24 cellular contexts compared by ENCODE assay signal in genomic region chr6:3758842-3759144, GRCh38. TPM values are rescaled to one million over a fixed set of nuclear protein-coding genes. Genes with fewer than 3 reads are reported as not detected.
"Had no signal": no experiment of that assay in that cellular context is flagged by ENCODE, and none has a peak within 500 bp of the region (broad histone marks: within the 10 kb centered on the region; RNA-seq: fewer than 3 reads in every experiment).

No MANE protein-coding gene starts in this region.

- H3K36me3 ChIP-seq: breast epithelium, colonic mucosa, lower lobe of right lung, ovary, prostate gland, upper lobe of right lung, WERI-Rb-1 had no signal

- DNase-seq: activated CD4-positive, alpha-beta T cell treated with anti-CD3 and anti-CD28 coated beads, Interleukin-2, amount 10 ng/mL, durations not matched to agents 7 days and 5 days; activated CD4-positive, CD25-positive, alpha-beta regulatory T cell treated with anti-CD3 and anti-CD28 coated beads, Interleukin-2, amount 50 U/mL, for 72 hours; activated CD8-positive, alpha-beta memory T cell treated with anti-CD3 and anti-CD28 coated beads, Interleukin-2, amount 10 ng/mL, durations not matched to agents 7 days and 5 days; activated CD8-positive, alpha-beta T cell treated with anti-CD3 and anti-CD28 coated beads for 36 hours; activated gamma-delta T cell; activated T-cell treated with anti-CD3 and anti-CD28 coated beads for 4 hours; colonic mucosa; endodermal cell; lower lobe of right lung; mesendoderm; naive thymus-derived CD8-positive, alpha-beta T cell; ovary; stimulated activated CD4-positive, alpha-beta T cell treated with anti-CD3 and anti-CD28 coated beads, Interleukin-2, amount 100 ng/mL, for 24 hours; stimulated activated naive B cell treated with anti-CD40 and anti-IgM and Interleukin-4, amounts not matched to agents 10 μg/mL and 1 μg/mL and 100 μg/mL, for 72 hours; T-cell; upper lobe of right lung; WERI-Rb-1 had no signal

- H3K27me3 ChIP-seq: breast epithelium, colonic mucosa, ovary, upper lobe of right lung had no signal

- ATAC-seq: activated CD8-positive, alpha-beta memory T cell treated with anti-CD3 and anti-CD28 coated beads, Interleukin-2, amount 10 ng/mL, durations not matched to agents 7 days and 5 days; activated CD8-positive, alpha-beta T cell treated with anti-CD3 and anti-CD28 coated beads for 36 hours; lower lobe of right lung; naive thymus-derived CD8-positive, alpha-beta T cell; stimulated activated naive B cell treated with anti-CD40 and anti-IgM and Interleukin-4, amounts not matched to agents 10 μg/mL and 1 μg/mL and 100 μg/mL, for 72 hours; T-cell; upper lobe of right lung had no signal

- H3K4me1 Mint-ChIP-seq: activated CD4-positive, alpha-beta T cell treated with anti-CD3 and anti-CD28 coated beads, Interleukin-2, amount 10 ng/mL, durations not matched to agents 7 days and 5 days; activated CD8-positive, alpha-beta memory T cell treated with anti-CD3 and anti-CD28 coated beads, Interleukin-2, amount 10 ng/mL, durations not matched to agents 7 days and 5 days; activated naive CD4-positive, alpha-beta T cell treated with anti-CD3 and anti-CD28 coated beads, Interleukin-2, amount 50 U/mL, for 24 hours; central memory CD8-positive, alpha-beta T cell; naive thymus-derived CD8-positive, alpha-beta T cell; T-cell had no signal

- H3K27ac Mint-ChIP-seq: activated CD4-positive, alpha-beta T cell treated with anti-CD3 and anti-CD28 coated beads, Interleukin-2, amount 10 ng/mL, durations not matched to agents 7 days and 5 days; activated CD8-positive, alpha-beta memory T cell treated with anti-CD3 and anti-CD28 coated beads, Interleukin-2, amount 10 ng/mL, durations not matched to agents 7 days and 5 days; activated CD8-positive, alpha-beta T cell treated with anti-CD3 and anti-CD28 coated beads for 36 hours; activated naive CD4-positive, alpha-beta T cell treated with anti-CD3 and anti-CD28 coated beads, Interleukin-2, amount 50 U/mL, for 24 hours; endodermal cell; naive thymus-derived CD8-positive, alpha-beta T cell; stimulated activated naive B cell treated with anti-CD40 and anti-IgM and Interleukin-4, amounts not matched to agents 10 μg/mL and 1 μg/mL and 100 μg/mL, for 72 hours; T-cell; T-helper 2 cell treated with Interferon-gamma antibody and Interleukin-4, amounts not matched to agents 5 μg/mL and 100 μg/mL, for 36 hours had no signal

- FAIRE-seq: kidney had no signal

- H3K9me3 ChIP-seq: breast epithelium, colonic mucosa, lower lobe of right lung, ovary, prostate gland, upper lobe of right lung had no signal

- H3K9me3 Mint-ChIP-seq: activated CD4-positive, alpha-beta T cell treated with anti-CD3 and anti-CD28 coated beads, Interleukin-2, amount 10 ng/mL, durations not matched to agents 7 days and 5 days; activated CD8-positive, alpha-beta T cell treated with anti-CD3 and anti-CD28 coated beads for 36 hours; activated naive CD4-positive, alpha-beta T cell treated with anti-CD3 and anti-CD28 coated beads, Interleukin-2, amount 50 U/mL, for 24 hours; central memory CD8-positive, alpha-beta T cell; endodermal cell; naive thymus-derived CD8-positive, alpha-beta T cell; stimulated activated naive B cell treated with anti-CD40 and anti-IgM and Interleukin-4, amounts not matched to agents 10 μg/mL and 1 μg/mL and 100 μg/mL, for 72 hours; T-cell; T-helper 2 cell treated with Interferon-gamma antibody and Interleukin-4, amounts not matched to agents 5 μg/mL and 100 μg/mL, for 36 hours had no signal

- H3K4me3 ChIP-seq: breast epithelium, colonic mucosa, lower lobe of right lung, ovary, prostate gland, skin epidermis, upper lobe of right lung had no signal

- H3K27ac ChIP-seq: breast epithelium, colonic mucosa, lower lobe of right lung, ovary, prostate gland, upper lobe of right lung, WERI-Rb-1 had no signal

- H3K4me1 ChIP-seq: breast epithelium, colonic mucosa, lower lobe of right lung, upper lobe of right lung had no signal

- H3K4me3 Mint-ChIP-seq: activated CD4-positive, alpha-beta T cell treated with anti-CD3 and anti-CD28 coated beads, Interleukin-2, amount 10 ng/mL, durations not matched to agents 7 days and 5 days; activated CD8-positive, alpha-beta memory T cell treated with anti-CD3 and anti-CD28 coated beads, Interleukin-2, amount 10 ng/mL, durations not matched to agents 7 days and 5 days; activated CD8-positive, alpha-beta T cell treated with anti-CD3 and anti-CD28 coated beads for 36 hours; activated naive CD4-positive, alpha-beta T cell treated with anti-CD3 and anti-CD28 coated beads, Interleukin-2, amount 50 U/mL, for 24 hours; central memory CD8-positive, alpha-beta T cell; endodermal cell; naive thymus-derived CD8-positive, alpha-beta T cell; stimulated activated naive B cell treated with anti-CD40 and anti-IgM and Interleukin-4, amounts not matched to agents 10 μg/mL and 1 μg/mL and 100 μg/mL, for 72 hours; T-cell; T-helper 2 cell treated with Interferon-gamma antibody and Interleukin-4, amounts not matched to agents 5 μg/mL and 100 μg/mL, for 36 hours had no signal

- H3K36me3 Mint-ChIP-seq: activated CD8-positive, alpha-beta memory T cell treated with anti-CD3 and anti-CD28 coated beads, Interleukin-2, amount 10 ng/mL, durations not matched to agents 7 days and 5 days; activated naive CD4-positive, alpha-beta T cell treated with anti-CD3 and anti-CD28 coated beads, Interleukin-2, amount 50 U/mL, for 24 hours; naive thymus-derived CD8-positive, alpha-beta T cell; stimulated activated naive B cell treated with anti-CD40 and anti-IgM and Interleukin-4, amounts not matched to agents 10 μg/mL and 1 μg/mL and 100 μg/mL, for 72 hours; T-cell had no signal

RNA-seq across cellular contexts. Expression of gene PXDC1, which starts 7.3 kb away (rescaled TPM):
- polyA plus RNA-seq: naive thymus-derived CD8-positive, alpha-beta T cell had no signal
